19 cellular contexts compared by ENCODE assay signal in the genomic region with DNA sequence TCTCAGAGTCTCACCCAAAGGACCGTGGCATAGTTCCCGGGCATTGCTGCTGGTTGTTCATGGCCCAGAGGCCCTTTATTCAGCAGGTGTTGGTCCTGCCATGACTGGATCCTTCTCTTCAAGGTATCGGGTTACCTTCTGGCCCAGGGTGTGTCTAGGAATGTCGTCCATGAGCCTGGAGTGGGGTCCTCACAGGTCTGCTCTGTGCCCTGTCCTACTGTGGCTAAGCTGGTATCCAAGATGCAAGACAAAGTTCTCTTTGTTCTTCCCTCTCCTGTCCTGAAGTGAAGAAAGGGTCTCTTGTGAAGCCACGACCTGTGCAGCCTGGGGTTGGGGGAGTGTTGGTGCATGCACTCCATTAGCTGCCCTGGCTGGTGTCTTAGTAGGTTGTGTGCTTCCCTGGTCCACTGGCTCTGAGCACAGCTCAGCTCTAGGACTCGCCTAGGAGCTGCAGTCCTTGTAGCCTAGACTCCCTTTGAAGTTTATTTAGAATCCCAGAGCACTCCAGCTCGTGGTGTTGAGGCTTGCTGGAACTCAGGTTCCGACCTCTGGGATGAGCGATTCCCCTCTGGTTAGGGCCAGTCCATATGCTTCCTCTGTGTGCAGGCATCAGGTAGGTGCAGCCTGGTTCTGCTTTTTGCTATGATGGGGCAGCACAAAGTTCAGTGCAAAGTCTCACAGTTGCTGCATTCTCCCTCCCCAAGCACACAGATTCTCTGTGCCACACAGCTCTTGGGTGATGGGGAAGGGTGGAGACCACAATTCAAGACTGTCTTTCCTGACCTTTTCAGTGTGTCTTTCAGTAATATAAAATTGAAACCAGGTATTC.
DNase-seq lines count a peak whose midpoint lies in the region; ATAC-seq and TF ChIP-seq lines count a peak whose summit lies in the region.
"Had no signal": no experiment of that assay in that cellular context is flagged by ENCODE, and none has a peak within 500 bp of the region (broad histone marks: within the 10 kb centered on the region; RNA-seq: fewer than 3 reads in every experiment).

No MANE protein-coding gene starts in this region.

- ATAC-seq in GM23338 (peak; percentile 56), left colon (peak; percentile 34), HG03439 (IDR thresholded peaks at IDR 0.05; ENCODE audit: unreplicated experiment) (no peak)
- peak; percentile 48 for ATAC-seq in stimulated activated memory B cell treated with anti-CD40 and anti-IgM and Interleukin-4, amounts not matched to agents 10 μg/mL and 1 μg/mL and 100 μg/mL, for 72 hours

- no peaks in the 10 kb centered on the region for H3K36me3 ChIP-seq in GM23338 (ENCODE audit: insufficient read depth)

- H2AFZ ChIP-seq in GM23338 = no peak overlapping the region

- intact Hi-C loops in left colon (cut with DNase I, micrococcal nuclease) = no loop called here

- no peak for TF ChIP-seq CTCF in GM23338 (conservative IDR thresholded peaks at IDR 0.05; ENCODE audit: low read depth in 2 of 2)

- no peaks in the 10 kb centered on the region for H3F3A ChIP-seq in GM23338 (replicated peaks; ENCODE audit: low read depth)

- H4K20me1 ChIP-seq in GM23338 (replicated peaks; ENCODE audit: insufficient read depth) = no peaks in the 10 kb centered on the region

- H3K9me2 ChIP-seq in GM23338 (ENCODE audit: insufficient read depth) = no peaks in the 10 kb centered on the region

- H3K27me3 ChIP-seq in GM23338 (ENCODE audit: insufficient read depth) = no peaks in the 10 kb centered on the region

- H3K4me3 Mint-ChIP-seq in GM23338 = no peak overlapping the region
- no peak overlapping the region for H3K4me3 Mint-ChIP-seq in stimulated activated memory B cell treated with anti-CD40 and anti-IgM and Interleukin-4, amounts not matched to agents 10 μg/mL and 1 μg/mL and 100 μg/mL, for 72 hours
- H3K4me3 Mint-ChIP-seq: B cell, CD14-positive monocyte had no signal

- peaks cover 5% of the 10 kb centered on the region for H3K36me3 Mint-ChIP-seq in GM23338 (ENCODE audit: low read depth)
- peaks cover 55% of the 10 kb centered on the region for H3K36me3 Mint-ChIP-seq in stimulated activated memory B cell treated with anti-CD40 and anti-IgM and Interleukin-4, amounts not matched to agents 10 μg/mL and 1 μg/mL and 100 μg/mL, for 72 hours

- H3K79me2 ChIP-seq in GM23338 (replicated peaks; ENCODE audit: insufficient read depth) = no peaks in the 10 kb centered on the region

- no peaks in the 10 kb centered on the region for H3K27me3 Mint-ChIP-seq in GM23338 (ENCODE audit: insufficient read depth, low read depth, poor library complexity)
- H3K27me3 Mint-ChIP-seq in stimulated activated memory B cell treated with anti-CD40 and anti-IgM and Interleukin-4, amounts not matched to agents 10 μg/mL and 1 μg/mL and 100 μg/mL, for 72 hours = no peaks in the 10 kb centered on the region
- H3K27me3 Mint-ChIP-seq: B cell had no signal

- no peaks in the 10 kb centered on the region for H3K4me1 Mint-ChIP-seq in GM23338
- H3K4me1 Mint-ChIP-seq in stimulated activated memory B cell treated with anti-CD40 and anti-IgM and Interleukin-4, amounts not matched to agents 10 μg/mL and 1 μg/mL and 100 μg/mL, for 72 hours = peaks cover 5% of the 10 kb centered on the region
- H3K4me1 Mint-ChIP-seq: B cell, CD14-positive monocyte had no signal

- H3K4me3 ChIP-seq in GM23338 = no peak overlapping the region
- H3K4me3 ChIP-seq: A549 had no signal

- no peak overlapping the region for H3K4me2 ChIP-seq in GM23338
- H3K4me2 ChIP-seq: A549 had no signal

- no peaks in the 10 kb centered on the region for H3K4me1 ChIP-seq in GM23338 (ENCODE audit: insufficient read depth)
- H3K4me1 ChIP-seq: A549 had no signal

- no peaks in the 10 kb centered on the region; the same call in 1 of the 3 replicates for H3K9me3 Mint-ChIP-seq in GM23338
- peaks cover 6% of the 10 kb centered on the region for H3K9me3 Mint-ChIP-seq in stimulated activated memory B cell treated with anti-CD40 and anti-IgM and Interleukin-4, amounts not matched to agents 10 μg/mL and 1 μg/mL and 100 μg/mL, for 72 hours

- no peak overlapping the region for H3K27ac ChIP-seq in GM23338 (ENCODE audit: low read depth)
- H3K27ac ChIP-seq: A549 had no signal

- peak; percentile 2 for DNase-seq in GM23338 (ENCODE audit: low spot score)
- DNase-seq in SW480 (ENCODE audit: low spot score) = peak; percentile 10
- DNase-seq in left colon = no peak
- DNase-seq in NCI-H2171 treated with DMSO at 0.1 percent for 48 hours (lab: John Stamatoyannopoulos, UW) = no peak
- no peak for DNase-seq in NCI-H69 (lab: John Stamatoyannopoulos, UW)
- DNase-seq: EL, GF-D8, H7, KBM-7, NCI-H1092 treated with DMSO at 0.1 percent for 48 hours, NCI-H1694, NCI-H2081, NCI-H2171, NCI-H524 treated with DMSO at 0.1 percent for 48 hours had no signal

- no peak overlapping the region for H3K27ac Mint-ChIP-seq in GM23338
- H3K27ac Mint-ChIP-seq in stimulated activated memory B cell treated with anti-CD40 and anti-IgM and Interleukin-4, amounts not matched to agents 10 μg/mL and 1 μg/mL and 100 μg/mL, for 72 hours = no peak overlapping the region
- H3K27ac Mint-ChIP-seq: B cell, CD14-positive monocyte had no signal

TF ChIP-seq in GM23338, 12 proteins besides CTCF, POLR2A, EP300 and RAD21 (continues in another document):
- TF ChIP-seq EZH2phosphoT487 (IDR thresholded peaks at IDR 0.05; ENCODE audit: unreplicated experiment) (no peak), POLR2AphosphoS5 (IDR thresholded peaks at IDR 0.05; ENCODE audit: low read depth) (no peak), ZNF114 (CRISPR knock-in tag; IDR thresholded peaks at IDR 0.05) (no peak), ZNF331 (CRISPR knock-in tag; IDR thresholded peaks at IDR 0.05; ENCODE audit: low read depth) (no peak), NANOG (IDR thresholded peaks at IDR 0.05; ENCODE audit: borderline replicate concordance) (no peak)
- TF ChIP-seq, protein P1, sequence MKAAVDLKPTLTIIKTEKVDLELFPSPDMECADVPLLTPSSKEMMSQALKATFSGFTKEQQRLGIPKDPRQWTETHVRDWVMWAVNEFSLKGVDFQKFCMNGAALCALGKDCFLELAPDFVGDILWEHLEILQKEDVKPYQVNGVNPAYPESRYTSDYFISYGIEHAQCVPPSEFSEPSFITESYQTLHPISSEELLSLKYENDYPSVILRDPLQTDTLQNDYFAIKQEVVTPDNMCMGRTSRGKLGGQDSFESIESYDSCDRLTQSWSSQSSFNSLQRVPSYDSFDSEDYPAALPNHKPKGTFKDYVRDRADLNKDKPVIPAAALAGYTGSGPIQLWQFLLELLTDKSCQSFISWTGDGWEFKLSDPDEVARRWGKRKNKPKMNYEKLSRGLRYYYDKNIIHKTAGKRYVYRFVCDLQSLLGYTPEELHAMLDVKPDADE (IDR thresholded peaks at IDR 0.05) = no peak

Comparison
In these comparisons a context has a peak if more than half of its experiments do, and no peak if none do; other contexts are left out.
1. DNase-seq: peak in GM23338 (single experiment) and SW480 (single experiment); none in left colon (0 of 2), NCI-H2171 treated with DMSO at 0.1 percent for 48 hours (single experiment) and NCI-H69 (single experiment).